ENCODE assay signal across 16 cellular contexts in genomic region chr11:91653091-91653754, GRCh38.
DNase-seq lines count a peak whose midpoint lies in the region; ATAC-seq and TF ChIP-seq lines count a peak whose summit lies in the region.
"Had no signal": no experiment of that assay in that cellular context is flagged by ENCODE, and none has a peak within 500 bp of the region (broad histone marks: within the 10 kb centered on the region; RNA-seq: fewer than 3 reads in every experiment).

No MANE protein-coding gene starts in this region.

- 50 to 71% methylated on average over 1 of the region's 1 CpG for WGBS in esophagus squamous epithelium, 2 donors

- DNase-seq in Ammon's horn (ENCODE audit: low spot score), result peak; percentile 4
- DNase-seq in BE2C, result peak; percentile 18
- peak; percentile 16 for DNase-seq in NCI-H446 treated with DMSO at 0.1 percent for 48 hours (lab: John Stamatoyannopoulos, UW)
- no peak for DNase-seq in left lobe of liver (ENCODE audit: low spot score)
- no peak for DNase-seq in CD4-positive, alpha-beta T cell
- DNase-seq in esophagus squamous epithelium (lab: John Stamatoyannopoulos, UW), result no peak
- DNase-seq in NOMO-1 treated with DMSO at 0.1 percent for 48 hours (lab: John Stamatoyannopoulos, UW; ENCODE audit: unreplicated experiment), result no peak
- no peak for DNase-seq in GM19240 (ENCODE audit: insufficient read length, low spot score)
- DNase-seq: CD8-positive, alpha-beta memory T cell; GDM1; IMR-90; Karpas-422; NCI-H1105; NCI-H1694; SHP77 treated with DMSO at 0.1 percent for 48 hours had no signal

- no peaks in the 10 kb centered on the region for H3K27me3 ChIP-seq in BE2C
- no peaks in the 10 kb centered on the region for H3K27me3 ChIP-seq in CD4-positive, alpha-beta T cell (ENCODE audit: control insufficient read depth, insufficient read depth, low read length)
- H3K27me3 ChIP-seq in esophagus squamous epithelium, result no peaks in the 10 kb centered on the region
- H3K27me3 ChIP-seq: BLaER1 had no signal

- CTCF ChIA-PET in CD4-positive, alpha-beta T cell (lab: Charles Lee), result no interaction called here

- no peaks in the 10 kb centered on the region for H3K36me3 ChIP-seq in BE2C
- no peaks in the 10 kb centered on the region for H3K36me3 ChIP-seq in esophagus squamous epithelium
- H3K36me3 ChIP-seq: BLaER1 had no signal

- POLR2A ChIA-PET in CD4-positive, alpha-beta T cell (lab: Charles Lee), result no interaction called here

- no peaks in the 10 kb centered on the region for H3K27me3 Mint-ChIP-seq in CD4-positive, alpha-beta T cell
- H3K27me3 Mint-ChIP-seq: CD8-positive, alpha-beta memory T cell had no signal

- peak; percentile 86 for ATAC-seq in left lobe of liver
- ATAC-seq in CD4-positive, alpha-beta T cell (ENCODE audit: poor library complexity), result no peak

- no peaks in the 10 kb centered on the region for H3K36me3 Mint-ChIP-seq in CD4-positive, alpha-beta T cell (ENCODE audit: low read depth)
- H3K36me3 Mint-ChIP-seq: CD8-positive, alpha-beta memory T cell had no signal

- no peak for TF ChIP-seq POLR2A in esophagus squamous epithelium (IDR thresholded peaks at IDR 0.05)

- intact Hi-C loops in CD4-positive, alpha-beta T cell (cut with DNase I, micrococcal nuclease), result no loop called here
- intact Hi-C loops in esophagus squamous epithelium (cut with DNase I), result no loop called here

- H3K27ac ChIP-seq in CD4-positive, alpha-beta T cell (ENCODE audit: low read depth, low read length), result no peak overlapping the region
- H3K27ac ChIP-seq in esophagus squamous epithelium, result no peak overlapping the region
- H3K27ac ChIP-seq: BLaER1 had no signal

- H3K4me1 Mint-ChIP-seq in CD4-positive, alpha-beta T cell (ENCODE audit: low read depth), result no peaks in the 10 kb centered on the region
- H3K4me1 Mint-ChIP-seq: CD8-positive, alpha-beta memory T cell had no signal

- H3K9me3 Mint-ChIP-seq in CD4-positive, alpha-beta T cell, result no peaks in the 10 kb centered on the region

- H3K27ac Mint-ChIP-seq in CD4-positive, alpha-beta T cell, result no peak overlapping the region
- H3K27ac Mint-ChIP-seq: CD8-positive, alpha-beta memory T cell had no signal

- H3K4me1 ChIP-seq in BE2C (peaks cover 7% of the 10 kb centered on the region; the same call in 1 of the 2 replicates), esophagus squamous epithelium (no peaks in the 10 kb centered on the region)
- H3K4me1 ChIP-seq: BLaER1 had no signal

- TF ChIP-seq CTCF in BE2C (IDR thresholded peaks at IDR 0.05; ENCODE audit: low read depth, low read length) (no peak), esophagus squamous epithelium (IDR thresholded peaks at IDR 0.05) (no peak)
- no peak for TF ChIP-seq CTCF in CD4-positive, alpha-beta T cell (IDR thresholded peaks at IDR 0.05)

- H3K9me3 ChIP-seq in BE2C, result no peaks in the 10 kb centered on the region
- no peaks in the 10 kb centered on the region for H3K9me3 ChIP-seq in CD4-positive, alpha-beta T cell (ENCODE audit: control insufficient read depth, low read length)
- H3K9me3 ChIP-seq in esophagus squamous epithelium, result no peaks in the 10 kb centered on the region
- H3K9me3 ChIP-seq: BLaER1 had no signal

- H3K4me3 ChIP-seq in BE2C (ENCODE audit: low read depth, low read length) (no peak overlapping the region), esophagus squamous epithelium (no peak overlapping the region)
- H3K4me3 ChIP-seq: BLaER1 had no signal

- no peak overlapping the region for H3K4me3 Mint-ChIP-seq in CD4-positive, alpha-beta T cell
- H3K4me3 Mint-ChIP-seq: CD8-positive, alpha-beta memory T cell had no signal

Comparison
In these comparisons a context has a peak if more than half of its experiments do, and no peak if none do; other contexts are left out.
1. DNase-seq: peak in Ammon's horn (single experiment), BE2C (single experiment) and NCI-H446 treated with DMSO at 0.1 percent for 48 hours (single experiment); none in left lobe of liver (single experiment), CD4-positive, alpha-beta T cell (0 of 10), esophagus squamous epithelium (single experiment), NOMO-1 treated with DMSO at 0.1 percent for 48 hours (single experiment) and GM19240 (single experiment).